ENCODE assay signal across 21 cellular contexts in the genomic region with DNA sequence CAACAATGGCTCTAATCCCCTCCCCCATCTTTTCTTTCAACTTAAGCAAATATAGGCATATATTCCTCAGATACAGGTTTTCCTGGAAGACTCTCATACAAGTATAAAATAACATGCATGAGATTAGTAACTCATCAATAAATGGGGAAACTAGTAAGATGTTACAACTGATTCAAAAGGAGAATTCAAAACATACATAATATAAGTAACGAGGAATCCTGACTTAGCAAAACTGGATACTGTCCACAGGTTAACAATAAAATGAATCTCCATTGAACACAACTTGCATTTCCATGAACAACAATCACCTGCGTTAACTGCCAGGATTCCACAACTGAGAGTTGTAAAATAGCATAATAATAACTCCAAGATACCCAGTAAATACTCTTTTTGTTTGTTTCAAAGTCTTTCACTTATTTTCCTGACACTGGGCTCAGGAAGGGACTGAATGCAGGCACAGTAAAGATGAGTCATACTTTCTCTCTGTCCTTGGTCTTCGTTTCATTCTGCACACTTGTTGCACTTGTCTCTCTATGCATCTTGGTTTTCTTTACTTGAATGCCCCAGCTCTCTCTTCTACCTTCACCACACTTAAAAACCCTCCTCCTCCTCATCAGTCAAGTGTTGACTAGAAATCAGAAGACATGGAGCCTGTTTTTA. TPM values are rescaled to one million over a fixed set of nuclear protein-coding genes. Genes with fewer than 3 reads are reported as not detected.
DNase-seq lines count a peak whose midpoint lies in the region; ATAC-seq and TF ChIP-seq lines count a peak whose summit lies in the region.
"Had no signal": no experiment of that assay in that cellular context is flagged by ENCODE, and none has a peak within 500 bp of the region (broad histone marks: within the 10 kb centered on the region; RNA-seq: fewer than 3 reads in every experiment).

No MANE protein-coding gene starts in this region.

- peaks cover 16% of the 10 kb centered on the region for H3K36me3 Mint-ChIP-seq in activated CD4-positive, alpha-beta memory T cell treated with anti-CD3 and anti-CD28 coated beads, Interleukin-2, amount 10 ng/mL, durations not matched to agents 7 days and 5 days (ENCODE audit: low read depth)

- CTCF ChIA-PET in HEK293 (lab: Yijun Ruan, JAX) = interaction anchor here (0.6 kb wide), 1 partner anchor 478 kb away, joined by 3 read pairs; no protein-coding TSS in a partner anchor
- CTCF ChIA-PET in activated CD4-positive, alpha-beta memory T cell treated with anti-CD3 and anti-CD28 coated beads, Interleukin-2, amount 10 ng/mL, durations not matched to agents 7 days and 5 days (lab: Charles Lee) = no interaction called here

- no peaks in the 10 kb centered on the region for H3K4me1 Mint-ChIP-seq in activated CD4-positive, alpha-beta memory T cell treated with anti-CD3 and anti-CD28 coated beads, Interleukin-2, amount 10 ng/mL, durations not matched to agents 7 days and 5 days
- H3K4me1 Mint-ChIP-seq: activated naive CD4-positive, alpha-beta T cell treated with anti-CD3 and anti-CD28 coated beads, Interleukin-2, amount 10 ng/mL, durations not matched to agents 7 days and 5 days had no signal

- H3K27ac ChIP-seq in HEK293 (ENCODE audit: extremely low read depth, low read depth, low read length) (no peak overlapping the region), gastrocnemius medialis (peak overlapping the region; percentile 13 to 78 (median 60))
- H3K27ac ChIP-seq: 22Rv1, coronary artery, epithelial cell of prostate, left lung, stomach, upper lobe of left lung had no signal

- H3K4me1 ChIP-seq in HEK293 (ENCODE audit: control insufficient read depth, insufficient read depth, low read length) = no peaks in the 10 kb centered on the region
- peaks cover 64 to 73% of the 10 kb centered on the region in 2 donors for H3K4me1 ChIP-seq in gastrocnemius medialis
- H3K4me1 ChIP-seq: BE2C had no signal

- no peak overlapping the region for H3K27ac Mint-ChIP-seq in activated CD4-positive, alpha-beta memory T cell treated with anti-CD3 and anti-CD28 coated beads, Interleukin-2, amount 10 ng/mL, durations not matched to agents 7 days and 5 days
- H3K27ac Mint-ChIP-seq: activated naive CD4-positive, alpha-beta T cell treated with anti-CD3 and anti-CD28 coated beads, Interleukin-2, amount 10 ng/mL, durations not matched to agents 7 days and 5 days had no signal

- ATAC-seq in gastrocnemius medialis = peak in 1 of 2 donors; percentile 43
- ATAC-seq: left lung, right cardiac atrium had no signal

- H3K36me3 ChIP-seq in HEK293 (ENCODE audit: control insufficient read depth in 2 of 2, insufficient read depth in 1 of 2, low read length in 2 of 2) (peaks cover 0 to 6% of the 10 kb centered on the region in 2 experiments; a peak in 1 of 3 replicates), gastrocnemius medialis (no peaks in the 10 kb centered on the region)
- H3K36me3 ChIP-seq: BE2C, left lung had no signal

- intact Hi-C loops in gastrocnemius medialis (cut with DNase I; ENCODE audit: low total_unique reads) = no loop called here

- H3K9me3 ChIP-seq in HEK293 (ENCODE audit: control insufficient read depth, insufficient read depth, low read depth, low read length) = no peaks in the 10 kb centered on the region
- no peaks in the 10 kb centered on the region for H3K9me3 ChIP-seq in gastrocnemius medialis
- H3K9me3 ChIP-seq: BE2C, stomach, upper lobe of left lung had no signal

- POLR2A ChIA-PET in HEK293 (lab: Yijun Ruan, JAX) = no interaction called here
- POLR2A ChIA-PET in activated CD4-positive, alpha-beta memory T cell treated with anti-CD3 and anti-CD28 coated beads, Interleukin-2, amount 10 ng/mL, durations not matched to agents 7 days and 5 days (lab: Charles Lee) = no interaction called here

- H3K9me3 Mint-ChIP-seq in activated CD4-positive, alpha-beta memory T cell treated with anti-CD3 and anti-CD28 coated beads, Interleukin-2, amount 10 ng/mL, durations not matched to agents 7 days and 5 days = peaks cover 10% of the 10 kb centered on the region

- H3K4me3 Mint-ChIP-seq in activated CD4-positive, alpha-beta memory T cell treated with anti-CD3 and anti-CD28 coated beads, Interleukin-2, amount 10 ng/mL, durations not matched to agents 7 days and 5 days = no peak overlapping the region
- H3K4me3 Mint-ChIP-seq: activated naive CD4-positive, alpha-beta T cell treated with anti-CD3 and anti-CD28 coated beads, Interleukin-2, amount 10 ng/mL, durations not matched to agents 7 days and 5 days had no signal

- H3K4me3 ChIP-seq in HEK293 (ENCODE audit: low read depth, low read length) (no peak overlapping the region), gastrocnemius medialis (no peak overlapping the region)
- H3K4me3 ChIP-seq: coronary artery, left lung, stomach, upper lobe of left lung had no signal

- peak; percentile 9 for DNase-seq in DMS53 (lab: John Stamatoyannopoulos, UW)
- no peak for DNase-seq in DMS53 treated with DMSO at 0.1 percent for 48 hours (lab: John Stamatoyannopoulos, UW; ENCODE audit: unreplicated experiment)
- DNase-seq in NCI-H69 (lab: John Stamatoyannopoulos, UW) = peak; percentile 35
- DNase-seq in gastrocnemius medialis = no peak
- DNase-seq in dedifferentiated amniotic fluid mesenchymal stem cell (ENCODE audit: extremely low spot score) = no peak
- no peak for DNase-seq in OCI-M1 (lab: John Stamatoyannopoulos, UW)
- DNase-seq in activated CD4-positive, alpha-beta memory T cell treated with anti-CD3 and anti-CD28 coated beads, Interleukin-2, amount 10 ng/mL, durations not matched to agents 7 days and 5 days = no peak
- DNase-seq: activated CD4-positive, alpha-beta T cell treated with anti-CD3 and anti-CD28 coated beads for 48 hours; activated naive CD4-positive, alpha-beta T cell treated with anti-CD3 and anti-CD28 coated beads, Interleukin-2, amount 10 ng/mL, durations not matched to agents 7 days and 5 days; BE2C; GOT3; left lung; NCI-H524 treated with DMSO at 0.1 percent for 48 hours; occipital lobe; right cardiac atrium; stomach; upper lobe of left lung had no signal

- TF ChIP-seq POLR2A in gastrocnemius medialis (IDR thresholded peaks at IDR 0.05) = no peak

- no peak for TF ChIP-seq CTCF in HEK293 (tag by site-specific recombination; IDR thresholded peaks at IDR 0.05)
- TF ChIP-seq CTCF in gastrocnemius medialis (IDR thresholded peaks at IDR 0.05 in 4 of 5, conservative IDR thresholded peaks at IDR 0.05 in 1 of 5) = no peak

- in situ Hi-C loops in gastrocnemius medialis (cut with MboI; ENCODE audit: low sequenced_read_pairs in 4 of 4) = no loop called here

- H3K27me3 ChIP-seq in gastrocnemius medialis = no peaks in the 10 kb centered on the region
- H3K27me3 ChIP-seq: BE2C, left lung, stomach, upper lobe of left lung had no signal

- no peaks in the 10 kb centered on the region for H3K27me3 Mint-ChIP-seq in activated CD4-positive, alpha-beta memory T cell treated with anti-CD3 and anti-CD28 coated beads, Interleukin-2, amount 10 ng/mL, durations not matched to agents 7 days and 5 days
- H3K27me3 Mint-ChIP-seq: activated naive CD4-positive, alpha-beta T cell treated with anti-CD3 and anti-CD28 coated beads, Interleukin-2, amount 10 ng/mL, durations not matched to agents 7 days and 5 days had no signal

TF ChIP-seq in HEK293, 187 proteins besides CTCF, POLR2A, EP300 and RAD21 (continues in another document):
- TF ChIP-seq ZNF16 (tag by site-specific recombination; IDR thresholded peaks at IDR 0.05; ENCODE audit: low read depth) (no peak), SCRT1 (tag by site-specific recombination; IDR thresholded peaks at IDR 0.05; ENCODE audit: borderline replicate concordance) (peak; percentile 75), ZNF416 (tag by site-specific recombination; IDR thresholded peaks at IDR 0.05) (no peak), SCRT2 (tag by site-specific recombination; IDR thresholded peaks at IDR 0.05) (peak; percentile 95), ZEB2 (tag by site-specific recombination; IDR thresholded peaks at IDR 0.05) (no peak), PRDM1 (tag by site-specific recombination; IDR thresholded peaks at IDR 0.05) (peak; percentile 48), ZNF629 (tag by site-specific recombination; IDR thresholded peaks at IDR 0.05) (no peak), ZNF155 (tag by site-specific recombination; IDR thresholded peaks at IDR 0.05) (no peak), ZNF510 (tag by site-specific recombination; IDR thresholded peaks at IDR 0.05; ENCODE audit: insufficient replicate concordance) (peak; percentile 98), ZNF837 (tag by site-specific recombination; IDR thresholded peaks at IDR 0.05) (no peak)
- TF ChIP-seq, protein P1, sequence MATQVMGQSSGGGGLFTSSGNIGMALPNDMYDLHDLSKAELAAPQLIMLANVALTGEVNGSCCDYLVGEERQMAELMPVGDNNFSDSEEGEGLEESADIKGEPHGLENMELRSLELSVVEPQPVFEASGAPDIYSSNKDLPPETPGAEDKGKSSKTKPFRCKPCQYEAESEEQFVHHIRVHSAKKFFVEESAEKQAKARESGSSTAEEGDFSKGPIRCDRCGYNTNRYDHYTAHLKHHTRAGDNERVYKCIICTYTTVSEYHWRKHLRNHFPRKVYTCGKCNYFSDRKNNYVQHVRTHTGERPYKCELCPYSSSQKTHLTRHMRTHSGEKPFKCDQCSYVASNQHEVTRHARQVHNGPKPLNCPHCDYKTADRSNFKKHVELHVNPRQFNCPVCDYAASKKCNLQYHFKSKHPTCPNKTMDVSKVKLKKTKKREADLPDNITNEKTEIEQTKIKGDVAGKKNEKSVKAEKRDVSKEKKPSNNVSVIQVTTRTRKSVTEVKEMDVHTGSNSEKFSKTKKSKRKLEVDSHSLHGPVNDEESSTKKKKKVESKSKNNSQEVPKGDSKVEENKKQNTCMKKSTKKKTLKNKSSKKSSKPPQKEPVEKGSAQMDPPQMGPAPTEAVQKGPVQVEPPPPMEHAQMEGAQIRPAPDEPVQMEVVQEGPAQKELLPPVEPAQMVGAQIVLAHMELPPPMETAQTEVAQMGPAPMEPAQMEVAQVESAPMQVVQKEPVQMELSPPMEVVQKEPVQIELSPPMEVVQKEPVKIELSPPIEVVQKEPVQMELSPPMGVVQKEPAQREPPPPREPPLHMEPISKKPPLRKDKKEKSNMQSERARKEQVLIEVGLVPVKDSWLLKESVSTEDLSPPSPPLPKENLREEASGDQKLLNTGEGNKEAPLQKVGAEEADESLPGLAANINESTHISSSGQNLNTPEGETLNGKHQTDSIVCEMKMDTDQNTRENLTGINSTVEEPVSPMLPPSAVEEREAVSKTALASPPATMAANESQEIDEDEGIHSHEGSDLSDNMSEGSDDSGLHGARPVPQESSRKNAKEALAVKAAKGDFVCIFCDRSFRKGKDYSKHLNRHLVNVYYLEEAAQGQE (tag by site-specific recombination; IDR thresholded peaks at IDR 0.05) = 0 out of 2 replicates have a peak, but pooled peaks have one; percentile 45

RNA-seq across cellular contexts. Expression of gene APIP, which starts 8.1 kb away (rescaled TPM):
- total RNA-seq in gastrocnemius medialis = 10 to 100 TPM; 22.5 to 49.1 (median 31.5) TPM
- total RNA-seq in activated CD4-positive, alpha-beta memory T cell treated with anti-CD3 and anti-CD28 coated beads, Interleukin-2, amount 10 ng/mL, durations not matched to agents 7 days and 5 days = 10 to 100 TPM; 21.9 to 25.5 TPM

RNA-seq across cellular contexts. Expression of gene PDHX, which starts 8.4 kb away (rescaled TPM):
- total RNA-seq in gastrocnemius medialis = 100 to 1,000 TPM in 1 of 4 donors, 10 to 100 TPM in 3; 77.7 to 101 (median 87.3) TPM
- total RNA-seq in activated CD4-positive, alpha-beta memory T cell treated with anti-CD3 and anti-CD28 coated beads, Interleukin-2, amount 10 ng/mL, durations not matched to agents 7 days and 5 days = 10 to 100 TPM; 28.0 to 29.7 TPM

Comparison
In these comparisons a context has a peak if more than half of its experiments do, and no peak if none do; other contexts are left out.
1. DNase-seq: peak in DMS53 (single experiment) and NCI-H69 (single experiment); none in DMS53 treated with DMSO at 0.1 percent for 48 hours (single experiment), gastrocnemius medialis (0 of 2), dedifferentiated amniotic fluid mesenchymal stem cell (single experiment), OCI-M1 (single experiment) and activated CD4-positive, alpha-beta memory T cell treated with anti-CD3 and anti-CD28 coated beads, Interleukin-2, amount 10 ng/mL, durations not matched to agents 7 days and 5 days (single experiment).